Comparison of ENCODE assay signal across 8 cellular contexts in the genomic region with DNA sequence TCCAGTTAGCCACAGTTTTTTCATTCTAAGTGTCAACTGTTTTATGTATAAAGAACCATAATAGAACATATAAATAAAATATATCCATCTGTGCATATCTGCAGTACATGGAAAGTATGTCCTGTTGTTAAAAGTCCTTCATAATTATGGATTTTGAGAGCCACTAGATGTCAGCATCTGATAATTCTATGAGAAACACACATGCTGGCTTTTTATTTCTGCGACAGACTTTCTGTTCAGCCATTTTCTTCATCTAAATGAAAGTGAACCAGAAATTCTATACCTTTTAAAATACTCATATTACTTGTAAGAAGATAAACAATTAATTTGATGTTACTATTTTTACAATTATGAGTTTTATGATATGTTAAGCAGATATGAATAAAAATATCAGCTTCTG.
DNase-seq lines count a peak whose midpoint lies in the region; ATAC-seq and TF ChIP-seq lines count a peak whose summit lies in the region.

No MANE protein-coding gene starts in this region.

- peak; percentile 65; the same call in 2 of the 3 replicates for ATAC-seq in RWPE2 (ENCODE audit: low read depth)
- ATAC-seq in HG02973 (IDR thresholded peaks at IDR 0.05; ENCODE audit: unreplicated experiment): no peak

- H3K4me1 ChIP-seq in RWPE2 (ENCODE audit: insufficient read depth, poor library complexity, severe bottlenecking): no peaks in the 10 kb centered on the region

- H3K27ac ChIP-seq in RWPE2 (ENCODE audit: poor library complexity, severe bottlenecking): no peak overlapping the region

- TF ChIP-seq CTCF in RWPE2 (IDR thresholded peaks at IDR 0.05; ENCODE audit: poor library complexity, severe bottlenecking): peak; percentile 71

- in situ Hi-C loops in ACHN (cut with HindIII; ENCODE audit: low pct_ligation_motif_present, low pct_unique_long_range_greater_than_20kb, low sequenced_read_pairs): no loop called here

- no peak overlapping the region for H3K4me3 ChIP-seq in RWPE2 (ENCODE audit: severe bottlenecking)

- H3K27me3 ChIP-seq in RWPE2 (ENCODE audit: insufficient read depth, poor library complexity, severe bottlenecking): no peaks in the 10 kb centered on the region

- peak; percentile 72 for DNase-seq in ACHN
- peak; percentile 38 for DNase-seq in HT1080 (ENCODE audit: low read depth)
- DNase-seq in RWPE2 (ENCODE audit: low spot score): no peak
- DNase-seq in glomerular visceral epithelial cell (ENCODE audit: extremely low spot score): peak; percentile 44
- no peak for DNase-seq in stimulated activated CD4-positive, alpha-beta T cell treated with anti-CD3 and anti-CD28 coated beads, Interleukin-4, amount 100 ng/mL, for 4 hours
- no peak for DNase-seq in stimulated activated CD4-positive, alpha-beta T cell treated with anti-CD3 and anti-CD28 coated beads, Interleukin-12 subunit alpha, Interleukin-12 subunit beta, amount 100 ng/mL, for 4 hours
- no peak for DNase-seq in stimulated activated CD4-positive, alpha-beta T cell treated with anti-CD3 and anti-CD28 coated beads, Interleukin-2, amount 100 ng/mL, for 24 hours

- H3K36me3 ChIP-seq in RWPE2 (ENCODE audit: low read depth): no peaks in the 10 kb centered on the region

- no peaks in the 10 kb centered on the region for H3K9me3 ChIP-seq in RWPE2 (ENCODE audit: severe bottlenecking)

Comparison
In these comparisons a context has a peak if more than half of its experiments do, and no peak if none do; other contexts are left out.
1. DNase-seq: peak in ACHN (single experiment), HT1080 (single experiment) and glomerular visceral epithelial cell (single experiment); none in RWPE2 (single experiment), stimulated activated CD4-positive, alpha-beta T cell treated with anti-CD3 and anti-CD28 coated beads, Interleukin-4, amount 100 ng/mL, for 4 hours (0 of 2), stimulated activated CD4-positive, alpha-beta T cell treated with anti-CD3 and anti-CD28 coated beads, Interleukin-12 subunit alpha, Interleukin-12 subunit beta, amount 100 ng/mL, for 4 hours (single experiment) and stimulated activated CD4-positive, alpha-beta T cell treated with anti-CD3 and anti-CD28 coated beads, Interleukin-2, amount 100 ng/mL, for 24 hours (0 of 2).